19 cellular contexts compared by ENCODE assay signal in the genomic region with DNA sequence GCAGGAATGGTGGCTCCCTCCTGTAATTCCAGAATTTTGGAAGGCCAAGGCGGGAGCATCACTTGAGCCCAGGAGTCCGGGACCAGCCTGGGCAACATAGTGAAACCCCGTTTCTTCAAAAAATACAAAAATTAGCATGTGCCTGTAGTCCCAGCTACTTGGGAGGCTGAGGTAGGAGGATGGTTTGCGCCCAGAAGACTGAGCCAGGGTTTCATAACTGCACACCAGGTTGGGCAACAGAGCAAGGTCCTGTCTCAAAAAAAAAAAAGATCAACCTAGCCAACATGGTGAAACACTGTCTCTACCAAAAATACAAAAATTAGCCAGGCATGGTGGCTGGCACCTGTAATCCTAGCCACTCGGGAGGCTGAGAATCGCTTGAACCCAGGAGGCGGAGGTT. TPM values are rescaled to one million over a fixed set of nuclear protein-coding genes. Genes with fewer than 3 reads are reported as not detected.
DNase-seq lines count a peak whose midpoint lies in the region; ATAC-seq and TF ChIP-seq lines count a peak whose summit lies in the region.
"Had no signal": no experiment of that assay in that cellular context is flagged by ENCODE, and none has a peak within 500 bp of the region (broad histone marks: within the 10 kb centered on the region; RNA-seq: fewer than 3 reads in every experiment).

No MANE protein-coding gene starts in this region.

- no peaks in the 10 kb centered on the region; the same call in 1 of the 2 replicates for H4K20me1 ChIP-seq in OCI-LY7 (ENCODE audit: insufficient read depth, low read length)

- POLR2A ChIA-PET in HEK293T (lab: Yijun Ruan, JAX) = no interaction called here
- POLR2A ChIA-PET in OCI-LY7 (lab: Charles Lee) = interaction anchor here (0.6 to 0.7 kb wide), 2 partner anchors 15 to 33 kb away, joined by 3 to 4 read pairs; no protein-coding TSS in a partner anchor

- TF ChIP-seq CTCF in OCI-LY7 (conservative IDR thresholded peaks at IDR 0.05; ENCODE audit: low read length) (no peak), sigmoid colon (IDR thresholded peaks at IDR 0.05) (no peak)

- WGBS in sigmoid colon, 2 donors = 95 to 96% methylated on average over 7 of the region's 7 CpGs

- H2AFZ ChIP-seq in OCI-LY7 (ENCODE audit: low read length) = no peak overlapping the region
- H2AFZ ChIP-seq: GM23338 had no signal

- BruUV-seq in OCI-LY7 (replicated peaks; lab: Mats Ljungman, UMichigan) = no TSS peak

- H3K36me3 ChIP-seq in OCI-LY7 (ENCODE audit: insufficient read depth, low read length) (peaks cover 46% of the 10 kb centered on the region), sigmoid colon (no peaks in the 10 kb centered on the region)

- no peak for TF ChIP-seq EP300 in sigmoid colon (IDR thresholded peaks at IDR 0.05)

- no peak for DNase-seq in HEK293T (ENCODE audit: extremely low spot score)
- no peak for DNase-seq in OCI-LY7 (ENCODE audit: low spot score)
- peak; percentile 20 for DNase-seq in iris pigment epithelial cell (ENCODE audit: low read depth)
- DNase-seq in sigmoid colon = no peak
- no peak for DNase-seq in stimulated activated CD8-positive, alpha-beta memory T cell treated with anti-CD3 and anti-CD28 coated beads, Interleukin-4, amount 100 ng/mL, for 48 hours
- DNase-seq: CD4-positive, CD25-positive, alpha-beta regulatory T cell; DMS79; HCEC 1CT; MG63; NCI-H1417; NCI-H187; NCI-H446 treated with DMSO at 0.1 percent for 48 hours; NCI-H526 treated with DMSO at 0.1 percent for 48 hours; SHP77 had no signal

- CTCF ChIA-PET in HEK293T (lab: Yijun Ruan, JAX) = no interaction called here
- CTCF ChIA-PET in OCI-LY7 (lab: Charles Lee; ENCODE audit: unreplicated experiment) = no interaction called here

- TF ChIP-seq POLR2A in sigmoid colon (IDR thresholded peaks at IDR 0.05) = no peak

- H3K9me3 ChIP-seq in OCI-LY7 (ENCODE audit: low read length) (peaks cover 19% of the 10 kb centered on the region), sigmoid colon (peaks cover 0 to 1% (median 0%) of the 10 kb centered on the region in 4 donors)

- ATAC-seq in HG02678 (IDR thresholded peaks at IDR 0.05; ENCODE audit: unreplicated experiment) (no peak), HG03469 (IDR thresholded peaks at IDR 0.05; ENCODE audit: unreplicated experiment) (no peak)
- ATAC-seq: GM12878, GM23338, K562 had no signal

- intact Hi-C loops in OCI-LY7 (cut with micrococcal nuclease; ENCODE audit: unreplicated experiment) (no loop called here), sigmoid colon (cut with DNase I) (no loop called here)

- peaks cover 97% of the 10 kb centered on the region for H3K79me2 ChIP-seq in OCI-LY7 (ENCODE audit: insufficient read depth, low read depth, low read length)

- peak overlapping the region; percentile 98 for H3K4me2 ChIP-seq in OCI-LY7 (ENCODE audit: low read length)
- H3K4me2 ChIP-seq: GM23338 had no signal

- H3K4me1 ChIP-seq in OCI-LY7 (ENCODE audit: insufficient read depth, low read length, poor library complexity, severe bottlenecking) (peaks cover 82% of the 10 kb centered on the region), sigmoid colon (peaks cover 0 to 57% (median 47%) of the 10 kb centered on the region in 4 donors)

- no peaks in the 10 kb centered on the region for H3K9me2 ChIP-seq in OCI-LY7 (ENCODE audit: insufficient read depth, low read length)

- H3K27ac ChIP-seq in OCI-LY7 (ENCODE audit: low read depth, low read length, poor library complexity, severe bottlenecking) (peak overlapping the region; percentile 97), sigmoid colon (peak overlapping the region in 3 of 4 donors; percentile 31 to 96 (median 49))

- H3K27me3 ChIP-seq in sigmoid colon = no peaks in the 10 kb centered on the region
- H3K27me3 ChIP-seq: MG63 had no signal

- no peak overlapping the region for H3K4me3 ChIP-seq in OCI-LY7 (ENCODE audit: low read depth, low read length, poor library complexity, severe bottlenecking)
- H3K4me3 ChIP-seq in sigmoid colon = no peak overlapping the region
- H3K4me3 ChIP-seq: GM12878, GM23338, K562, MG63 had no signal

TF ChIP-seq in HEK293T, 16 proteins besides CTCF, POLR2A, EP300 and RAD21:
- no peak for TF ChIP-seq HDGF (IDR thresholded peaks at IDR 0.05; ENCODE audit: borderline replicate concordance)
- 0 out of 2 replicates have a peak, but pooled peaks have one; percentile 29 for TF ChIP-seq ZNF384 (IDR thresholded peaks at IDR 0.05)
- no peak for TF ChIP-seq FOXM1 (IDR thresholded peaks at IDR 0.05; ENCODE audit: borderline replicate concordance)

RNA-seq across cellular contexts. Expression of a gene that starts 6.4 kb away (rescaled TPM):
- total RNA-seq in OCI-LY7 (2014; rRNA removed; shearing (Covaris generic)) = 48.9 and 61.5 TPM in 2 replicates
- total RNA-seq in OCI-LY7 (2022) = 40.5 and 56.0 TPM in 2 replicates
- 10 to 100 TPM; 23.5 to 51.0 (median 27.7) TPM for total RNA-seq in sigmoid colon
- 10 to 100 TPM in 2 of 3 donors, 1 to 10 TPM in 1; 1.6 to 17.3 (median 12.6) TPM for polyA plus RNA-seq in sigmoid colon
- total RNA-seq: CD4-positive, CD25-positive, alpha-beta regulatory T cell had no signal
- polyA plus RNA-seq: CD4-positive, CD25-positive, alpha-beta regulatory T cell had no signal
